In genomic region chr10:88670497-88670896, GRCh38 we compare ENCODE assay signal across 19 cellular contexts. TPM values are rescaled to one million over a fixed set of nuclear protein-coding genes. Genes with fewer than 3 reads are reported as not detected.
DNase-seq lines count a peak whose midpoint lies in the region; ATAC-seq, FAIRE-seq and TF ChIP-seq lines count a peak whose summit lies in the region.
"Had no signal": no experiment of that assay in that cellular context is flagged by ENCODE, and none has a peak within 500 bp of the region (broad histone marks: within the 10 kb centered on the region; RNA-seq: fewer than 3 reads in every experiment).

No MANE protein-coding gene starts in this region.

- H3K9me3 Mint-ChIP-seq in activated CD4-positive, alpha-beta T cell treated with anti-CD3 and anti-CD28 coated beads, Interleukin-2, amount 10 ng/mL, durations not matched to agents 24 days and 14 days: no peaks in the 10 kb centered on the region
- H3K9me3 Mint-ChIP-seq: CD4-positive, alpha-beta memory T cell; central memory CD8-positive, alpha-beta T cell; T-helper 1 cell treated with Interleukin-12 subunit alpha and Interleukin-12 subunit beta and Interleukin-4 antibody, amounts not matched to agents 30 μg/mL and 1 μg/mL, for 36 hours had no signal

- no peaks in the 10 kb centered on the region for H3K27me3 ChIP-seq in H7 (ENCODE audit: control insufficient read depth, insufficient read depth, low read length)
- H3K27me3 ChIP-seq in body of pancreas: no peaks in the 10 kb centered on the region

- no peak overlapping the region for H3K4me3 Mint-ChIP-seq in activated CD4-positive, alpha-beta T cell treated with anti-CD3 and anti-CD28 coated beads, Interleukin-2, amount 10 ng/mL, durations not matched to agents 24 days and 14 days
- H3K4me3 Mint-ChIP-seq: CD4-positive, alpha-beta memory T cell; central memory CD8-positive, alpha-beta T cell; T-helper 1 cell treated with Interleukin-12 subunit alpha and Interleukin-12 subunit beta and Interleukin-4 antibody, amounts not matched to agents 30 μg/mL and 1 μg/mL, for 36 hours had no signal

- intact Hi-C loops in activated CD4-positive, alpha-beta T cell treated with anti-CD3 and anti-CD28 coated beads, Interleukin-2, amount 10 ng/mL, durations not matched to agents 24 days and 14 days (cut with micrococcal nuclease): no loop called here
- intact Hi-C loops in body of pancreas (cut with DNase I): no loop called here

- no peak for TF ChIP-seq POLR2A in body of pancreas (IDR thresholded peaks at IDR 0.05)

- H3K27ac ChIP-seq in body of pancreas: no peak overlapping the region
- H3K27ac ChIP-seq: A549 had no signal

- H3K36me3 Mint-ChIP-seq in activated CD4-positive, alpha-beta T cell treated with anti-CD3 and anti-CD28 coated beads, Interleukin-2, amount 10 ng/mL, durations not matched to agents 24 days and 14 days (ENCODE audit: low read depth): no peaks in the 10 kb centered on the region
- H3K36me3 Mint-ChIP-seq: CD4-positive, alpha-beta memory T cell had no signal

- peaks cover 5% of the 10 kb centered on the region for H3K4me1 Mint-ChIP-seq in activated CD4-positive, alpha-beta T cell treated with anti-CD3 and anti-CD28 coated beads, Interleukin-2, amount 10 ng/mL, durations not matched to agents 24 days and 14 days

- H3K36me3 ChIP-seq in H7 (replicated peaks; ENCODE audit: control insufficient read depth, insufficient read depth, low read length) (no peaks in the 10 kb centered on the region), body of pancreas (replicated peaks in 1 of 2; ENCODE audit: insufficient read depth in 1 of 2, low read depth in 2 of 2) (no peaks in the 10 kb centered on the region)

- 71 to 86% methylated on average over 2 of the region's 2 CpGs for WGBS in body of pancreas, 2 donors

- H3K4me1 ChIP-seq in body of pancreas: no peaks in the 10 kb centered on the region
- H3K4me1 ChIP-seq: A549 had no signal

- TF ChIP-seq CTCF in body of pancreas (IDR thresholded peaks at IDR 0.05): no peak

- H3K27me3 Mint-ChIP-seq in activated CD4-positive, alpha-beta T cell treated with anti-CD3 and anti-CD28 coated beads, Interleukin-2, amount 10 ng/mL, durations not matched to agents 24 days and 14 days: peaks cover 18% of the 10 kb centered on the region
- H3K27me3 Mint-ChIP-seq: central memory CD8-positive, alpha-beta T cell; progenitor cell of endocrine pancreas had no signal

- ATAC-seq in GM18907 (IDR thresholded peaks at IDR 0.05; ENCODE audit: unreplicated experiment): peak; percentile 67
- ATAC-seq in HG03442 (IDR thresholded peaks at IDR 0.05; ENCODE audit: unreplicated experiment): peak; percentile 58
- no peak for ATAC-seq in body of pancreas
- ATAC-seq: A549 had no signal

- no peaks in the 10 kb centered on the region for H3K9me3 ChIP-seq in body of pancreas
- H3K9me3 ChIP-seq: A549 had no signal

- no peak for DNase-seq in activated CD4-positive, alpha-beta T cell treated with anti-CD3 and anti-CD28 coated beads, Interleukin-2, amount 10 ng/mL, durations not matched to agents 24 days and 14 days
- DNase-seq in activated CD4-positive, alpha-beta T cell treated with anti-CD3 and anti-CD28 coated beads, Interleukin-2, amount 50 U/mL, for 1 hour: no peak
- DNase-seq in stimulated activated CD4-positive, alpha-beta T cell treated with anti-CD3 and anti-CD28 coated beads, Interleukin-1b, Interleukin-23, amount 100 ng/mL, for 48 hours: peak; percentile 22
- DNase-seq in H7 (no peak), body of pancreas (no peak), urothelium cell line (ENCODE audit: low spot score) (no peak)
- DNase-seq: CD4-positive, alpha-beta memory T cell; MV-4-11 had no signal

- H3K4me3 ChIP-seq in H7 (ENCODE audit: insufficient read depth, low read depth, low read length) (no peak overlapping the region), body of pancreas (no peak overlapping the region)
- H3K4me3 ChIP-seq: A549 had no signal

- no peak for FAIRE-seq in urothelium cell line (lab: Jason Lieb, UNC)
- FAIRE-seq: A549, endometrium, frontal cortex had no signal

- peak overlapping the region; percentile 5 for H3K27ac Mint-ChIP-seq in activated CD4-positive, alpha-beta T cell treated with anti-CD3 and anti-CD28 coated beads, Interleukin-2, amount 10 ng/mL, durations not matched to agents 24 days and 14 days
- H3K27ac Mint-ChIP-seq: CD4-positive, alpha-beta memory T cell; progenitor cell of endocrine pancreas; T-helper 1 cell treated with Interleukin-12 subunit alpha and Interleukin-12 subunit beta and Interleukin-4 antibody, amounts not matched to agents 30 μg/mL and 1 μg/mL, for 36 hours had no signal

RNA-seq across cellular contexts. Expression of gene LIPF, which starts 6.3 kb away (rescaled TPM):
- total RNA-seq in activated CD4-positive, alpha-beta T cell treated with anti-CD3 and anti-CD28 coated beads, Interleukin-2, amount 10 ng/mL, durations not matched to agents 24 days and 14 days: not detected in 2 replicates
- total RNA-seq in H7 (2014; rRNA removed; shearing (Covaris generic)): not detected in 2 replicates
- not detected for total RNA-seq in body of pancreas
- total RNA-seq: CD4-positive, alpha-beta memory T cell; frontal cortex; G401; lower leg skin; progenitor cell of endocrine pancreas; urinary bladder had no signal

RNA-seq across cellular contexts. Expression of gene LIPK, which starts 35.6 kb away (rescaled TPM):
- total RNA-seq in activated CD4-positive, alpha-beta T cell treated with anti-CD3 and anti-CD28 coated beads, Interleukin-2, amount 10 ng/mL, durations not matched to agents 24 days and 14 days: not detected in 2 replicates
- total RNA-seq in H7 (2014; rRNA removed; shearing (Covaris generic)): not detected in 2 replicates
- not detected for total RNA-seq in body of pancreas
- total RNA-seq: CD4-positive, alpha-beta memory T cell; frontal cortex; G401; progenitor cell of endocrine pancreas; urinary bladder had no signal
